ENCODE assay signal across 1 cellular context in genomic region chr11:68127791-68128681, GRCh38.
TF ChIP-seq lines count a peak whose summit lies in the region.

No MANE protein-coding gene starts in this region.

TF ChIP-seq in WTC11, 78 proteins besides CTCF, POLR2A, EP300 and RAD21 (continued from another document):
- TF ChIP-seq, protein P1, sequence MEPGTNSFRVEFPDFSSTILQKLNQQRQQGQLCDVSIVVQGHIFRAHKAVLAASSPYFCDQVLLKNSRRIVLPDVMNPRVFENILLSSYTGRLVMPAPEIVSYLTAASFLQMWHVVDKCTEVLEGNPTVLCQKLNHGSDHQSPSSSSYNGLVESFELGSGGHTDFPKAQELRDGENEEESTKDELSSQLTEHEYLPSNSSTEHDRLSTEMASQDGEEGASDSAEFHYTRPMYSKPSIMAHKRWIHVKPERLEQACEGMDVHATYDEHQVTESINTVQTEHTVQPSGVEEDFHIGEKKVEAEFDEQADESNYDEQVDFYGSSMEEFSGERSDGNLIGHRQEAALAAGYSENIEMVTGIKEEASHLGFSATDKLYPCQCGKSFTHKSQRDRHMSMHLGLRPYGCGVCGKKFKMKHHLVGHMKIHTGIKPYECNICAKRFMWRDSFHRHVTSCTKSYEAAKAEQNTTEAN (CRISPR knock-in tag; IDR thresholded peaks at IDR 0.05), result no peak
- TF ChIP-seq JAZF1 (CRISPR knock-in tag; IDR thresholded peaks at IDR 0.05) (no peak), CDX4 (CRISPR knock-in tag; IDR thresholded peaks at IDR 0.05; ENCODE audit: borderline replicate concordance) (no peak), AR (CRISPR knock-in tag; IDR thresholded peaks at IDR 0.05) (0 out of 2 replicates have a peak, but pooled peaks have one; percentile 19), ZNF263 (CRISPR knock-in tag; IDR thresholded peaks at IDR 0.05; ENCODE audit: low read depth) (no peak; the same call in 1 of the 2 replicates), ELF4 (CRISPR knock-in tag; IDR thresholded peaks at IDR 0.05; ENCODE audit: low read depth) (no peak), HMGXB4 (CRISPR knock-in tag; IDR thresholded peaks at IDR 0.05) (no peak), CREM (CRISPR knock-in tag; IDR thresholded peaks at IDR 0.05) (no peak), PRDM15 (CRISPR knock-in tag; IDR thresholded peaks at IDR 0.05) (no peak), ZNF423 (CRISPR knock-in tag; IDR thresholded peaks at IDR 0.05) (no peak), SMAD4 (CRISPR knock-in tag; IDR thresholded peaks at IDR 0.05) (no peak), NR2C2 (CRISPR knock-in tag; IDR thresholded peaks at IDR 0.05) (no peak), SMAD3 (CRISPR knock-in tag; IDR thresholded peaks at IDR 0.05; ENCODE audit: borderline replicate concordance) (no peak; the same call in 1 of the 2 replicates), MYBL2 (CRISPR knock-in tag; IDR thresholded peaks at IDR 0.05) (no peak), SP1 (CRISPR knock-in tag; conservative IDR thresholded peaks at IDR 0.05) (peak; percentile 76), ESRRA (CRISPR knock-in tag; IDR thresholded peaks at IDR 0.05; ENCODE audit: borderline replicate concordance) (no peak), ARID4B (CRISPR knock-in tag; IDR thresholded peaks at IDR 0.05; ENCODE audit: borderline replicate concordance) (no peak), RELA (CRISPR knock-in tag; IDR thresholded peaks at IDR 0.05; ENCODE audit: borderline replicate concordance) (no peak), GTF2I (CRISPR knock-in tag; conservative IDR thresholded peaks at IDR 0.05) (0 out of 2 replicates have a peak, but pooled peaks have one; percentile 4), EMX1 (CRISPR knock-in tag; IDR thresholded peaks at IDR 0.05) (no peak), HMGA2 (CRISPR knock-in tag; IDR thresholded peaks at IDR 0.05) (no peak), TEAD4 (CRISPR knock-in tag; IDR thresholded peaks at IDR 0.05) (peak; percentile 93), ZNF425 (CRISPR knock-in tag; conservative IDR thresholded peaks at IDR 0.05) (no peak), FOXK1 (CRISPR knock-in tag; IDR thresholded peaks at IDR 0.05) (no peak), MXD4 (CRISPR knock-in tag; IDR thresholded peaks at IDR 0.05; ENCODE audit: borderline replicate concordance) (no peak), ZNF671 (CRISPR knock-in tag; IDR thresholded peaks at IDR 0.05) (no peak), E2F1 (CRISPR knock-in tag; IDR thresholded peaks at IDR 0.05) (no peak), ZNF219 (CRISPR knock-in tag; IDR thresholded peaks at IDR 0.05; ENCODE audit: borderline replicate concordance) (no peak), ATF1 (CRISPR knock-in tag; IDR thresholded peaks at IDR 0.05) (no peak), TEAD1 (CRISPR knock-in tag; IDR thresholded peaks at IDR 0.05) (peak; percentile 96; the same call in 1 of the 2 replicates)
- TF ChIP-seq, protein P2, sequence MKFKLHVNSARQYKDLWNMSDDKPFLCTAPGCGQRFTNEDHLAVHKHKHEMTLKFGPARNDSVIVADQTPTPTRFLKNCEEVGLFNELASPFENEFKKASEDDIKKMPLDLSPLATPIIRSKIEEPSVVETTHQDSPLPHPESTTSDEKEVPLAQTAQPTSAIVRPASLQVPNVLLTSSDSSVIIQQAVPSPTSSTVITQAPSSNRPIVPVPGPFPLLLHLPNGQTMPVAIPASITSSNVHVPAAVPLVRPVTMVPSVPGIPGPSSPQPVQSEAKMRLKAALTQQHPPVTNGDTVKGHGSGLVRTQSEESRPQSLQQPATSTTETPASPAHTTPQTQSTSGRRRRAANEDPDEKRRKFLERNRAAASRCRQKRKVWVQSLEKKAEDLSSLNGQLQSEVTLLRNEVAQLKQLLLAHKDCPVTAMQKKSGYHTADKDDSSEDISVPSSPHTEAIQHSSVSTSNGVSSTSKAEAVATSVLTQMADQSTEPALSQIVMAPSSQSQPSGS (CRISPR knock-in tag; IDR thresholded peaks at IDR 0.05; ENCODE audit: borderline replicate concordance, low read depth), result no peak
- TF ChIP-seq, protein P3, sequence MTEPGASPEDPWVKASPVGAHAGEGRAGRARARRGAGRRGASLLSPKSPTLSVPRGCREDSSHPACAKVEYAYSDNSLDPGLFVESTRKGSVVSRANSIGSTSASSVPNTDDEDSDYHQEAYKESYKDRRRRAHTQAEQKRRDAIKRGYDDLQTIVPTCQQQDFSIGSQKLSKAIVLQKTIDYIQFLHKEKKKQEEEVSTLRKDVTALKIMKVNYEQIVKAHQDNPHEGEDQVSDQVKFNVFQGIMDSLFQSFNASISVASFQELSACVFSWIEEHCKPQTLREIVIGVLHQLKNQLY (CRISPR knock-in tag; IDR thresholded peaks at IDR 0.05), result no peak
- TF ChIP-seq, protein P4, sequence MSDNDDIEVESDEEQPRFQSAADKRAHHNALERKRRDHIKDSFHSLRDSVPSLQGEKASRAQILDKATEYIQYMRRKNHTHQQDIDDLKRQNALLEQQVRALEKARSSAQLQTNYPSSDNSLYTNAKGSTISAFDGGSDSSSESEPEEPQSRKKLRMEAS (CRISPR knock-in tag; IDR thresholded peaks at IDR 0.05), result no peak
